ENCODE assay signal across 1 cellular context in the genomic region with DNA sequence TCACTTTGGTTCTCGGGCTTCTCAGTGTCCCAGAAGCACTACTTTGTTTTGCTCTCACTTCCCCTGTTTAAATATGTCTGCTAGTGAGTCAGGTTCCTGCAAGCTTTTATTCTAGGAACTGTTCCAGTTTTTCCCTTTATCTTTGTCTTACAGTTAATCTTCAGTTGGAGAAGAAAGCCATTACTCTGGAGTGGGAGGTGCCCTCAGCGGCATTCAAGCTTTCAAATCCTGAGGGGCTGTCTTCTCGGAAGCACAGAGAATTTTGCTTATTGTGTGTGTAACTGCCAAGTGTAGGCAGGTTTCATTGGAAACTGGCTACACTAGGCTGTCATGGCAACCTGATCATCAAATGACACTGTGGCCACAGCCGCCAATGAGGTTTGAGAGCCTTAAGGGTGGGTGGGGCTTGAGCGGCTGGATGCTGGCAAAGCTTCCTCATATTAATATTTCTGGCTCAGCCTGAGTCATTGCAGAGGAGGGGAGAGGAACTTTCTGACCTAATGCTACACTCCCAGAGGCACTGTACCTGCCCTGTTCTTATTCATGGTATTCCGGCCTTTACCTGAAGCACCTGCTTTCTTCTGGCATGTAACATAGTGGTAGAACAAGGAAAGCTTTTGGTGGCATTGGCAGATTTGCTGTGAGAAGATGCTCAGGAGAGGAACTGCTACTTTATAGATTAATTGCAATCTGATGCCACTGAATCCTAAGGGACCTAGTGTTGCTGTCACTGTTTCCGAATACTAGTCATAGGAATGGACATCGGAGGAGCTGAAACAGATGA.
TF ChIP-seq lines count a peak whose summit lies in the region.

No MANE protein-coding gene starts in this region.

TF ChIP-seq in K562, 482 proteins besides CTCF, POLR2A, EP300 and RAD21 (continued from another document and continues in another):
- peak; percentile 90 for TF ChIP-seq DPF2 (IDR thresholded peaks at IDR 0.05)
- peak; percentile 91 for TF ChIP-seq ARID1B (IDR thresholded peaks at IDR 0.05)
- TF ChIP-seq ZNF551 (CRISPR knock-in tag; IDR thresholded peaks at IDR 0.05), result no peak
- peak in 1 of 2 experiments; percentile 38; a peak in 3 of 4 replicates for TF ChIP-seq RCOR1 (IDR thresholded peaks at IDR 0.05; ENCODE audit: borderline replicate concordance in 1 of 2, low read depth in 2 of 2, low read length in 2 of 2)
- TF ChIP-seq ZNF316 (IDR thresholded peaks at IDR 0.05), result 0 out of 2 replicates have a peak, but pooled peaks have one; percentile 1
- TF ChIP-seq, protein P1, sequence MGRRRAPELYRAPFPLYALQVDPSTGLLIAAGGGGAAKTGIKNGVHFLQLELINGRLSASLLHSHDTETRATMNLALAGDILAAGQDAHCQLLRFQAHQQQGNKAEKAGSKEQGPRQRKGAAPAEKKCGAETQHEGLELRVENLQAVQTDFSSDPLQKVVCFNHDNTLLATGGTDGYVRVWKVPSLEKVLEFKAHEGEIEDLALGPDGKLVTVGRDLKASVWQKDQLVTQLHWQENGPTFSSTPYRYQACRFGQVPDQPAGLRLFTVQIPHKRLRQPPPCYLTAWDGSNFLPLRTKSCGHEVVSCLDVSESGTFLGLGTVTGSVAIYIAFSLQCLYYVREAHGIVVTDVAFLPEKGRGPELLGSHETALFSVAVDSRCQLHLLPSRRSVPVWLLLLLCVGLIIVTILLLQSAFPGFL (CRISPR knock-in tag; IDR thresholded peaks at IDR 0.05), result no peak
- TF ChIP-seq ATF1 (CRISPR knock-in tag; IDR thresholded peaks at IDR 0.05), result no peak
- TF ChIP-seq ATF1 (tag; IDR thresholded peaks at IDR 0.05), result peak; percentile 93
- TF ChIP-seq, protein P2, sequence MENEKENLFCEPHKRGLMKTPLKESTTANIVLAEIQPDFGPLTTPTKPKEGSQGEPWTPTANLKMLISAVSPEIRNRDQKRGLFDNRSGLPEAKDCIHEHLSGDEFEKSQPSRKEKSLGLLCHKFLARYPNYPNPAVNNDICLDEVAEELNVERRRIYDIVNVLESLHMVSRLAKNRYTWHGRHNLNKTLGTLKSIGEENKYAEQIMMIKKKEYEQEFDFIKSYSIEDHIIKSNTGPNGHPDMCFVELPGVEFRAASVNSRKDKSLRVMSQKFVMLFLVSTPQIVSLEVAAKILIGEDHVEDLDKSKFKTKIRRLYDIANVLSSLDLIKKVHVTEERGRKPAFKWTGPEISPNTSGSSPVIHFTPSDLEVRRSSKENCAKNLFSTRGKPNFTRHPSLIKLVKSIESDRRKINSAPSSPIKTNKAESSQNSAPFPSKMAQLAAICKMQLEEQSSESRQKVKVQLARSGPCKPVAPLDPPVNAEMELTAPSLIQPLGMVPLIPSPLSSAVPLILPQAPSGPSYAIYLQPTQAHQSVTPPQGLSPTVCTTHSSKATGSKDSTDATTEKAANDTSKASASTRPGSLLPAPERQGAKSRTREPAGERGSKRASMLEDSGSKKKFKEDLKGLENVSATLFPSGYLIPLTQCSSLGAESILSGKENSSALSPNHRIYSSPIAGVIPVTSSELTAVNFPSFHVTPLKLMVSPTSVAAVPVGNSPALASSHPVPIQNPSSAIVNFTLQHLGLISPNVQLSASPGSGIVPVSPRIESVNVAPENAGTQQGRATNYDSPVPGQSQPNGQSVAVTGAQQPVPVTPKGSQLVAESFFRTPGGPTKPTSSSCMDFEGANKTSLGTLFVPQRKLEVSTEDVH (IDR thresholded peaks at IDR 0.05; ENCODE audit: low read depth, partially characterized antibody), result no peak
- TF ChIP-seq KDM4B (IDR thresholded peaks at IDR 0.05; ENCODE audit: borderline replicate concordance in 2 of 2, low read depth in 1 of 2), result no peak
- TF ChIP-seq FOXJ3 (CRISPR knock-in tag; IDR thresholded peaks at IDR 0.05), result no peak
- no peak for TF ChIP-seq SMARCB1 (IDR thresholded peaks at IDR 0.05; ENCODE audit: insufficient read length, low read depth)
- peak; percentile 70 to 76 for TF ChIP-seq NRF1 (conservative IDR thresholded peaks at IDR 0.05 in 1 of 2, IDR thresholded peaks at IDR 0.05 in 1 of 2)
- TF ChIP-seq, protein P3, sequence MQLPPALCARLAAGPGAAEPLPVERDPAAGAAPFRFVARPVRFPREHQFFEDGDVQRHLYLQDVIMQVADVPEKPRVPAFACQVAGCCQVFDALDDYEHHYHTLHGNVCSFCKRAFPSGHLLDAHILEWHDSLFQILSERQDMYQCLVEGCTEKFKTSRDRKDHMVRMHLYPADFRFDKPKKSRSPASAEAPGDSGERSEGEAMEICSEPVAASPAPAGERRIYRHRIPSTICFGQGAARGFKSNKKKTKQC (CRISPR knock-in tag; IDR thresholded peaks at IDR 0.05), result no peak
- TF ChIP-seq YY1 (IDR thresholded peaks at IDR 0.05; ENCODE audit: borderline replicate concordance in 1 of 3, control insufficient read depth in 1 of 3, extremely low read depth in 1 of 3, insufficient read depth in 3 of 3, insufficient read length in 1 of 3, insufficient replicate concordance in 2 of 3, low read depth in 1 of 3, low read length in 2 of 3), result peak in 1 of 3 experiments; percentile 63
- TF ChIP-seq L3MBTL2 (IDR thresholded peaks at IDR 0.05), result 0 out of 2 replicates have a peak, but pooled peaks have one; percentile 22
- TF ChIP-seq MEIS2 (IDR thresholded peaks at IDR 0.05; ENCODE audit: partially characterized antibody), result peak; percentile 80
- no peak for TF ChIP-seq CREBBP (IDR thresholded peaks at IDR 0.05; ENCODE audit: low read depth, low read length)
- TF ChIP-seq PML (IDR thresholded peaks at IDR 0.05; ENCODE audit: low read length), result peak; percentile 42; the same call in 1 of the 2 replicates
- TF ChIP-seq ZNF134 (CRISPR knock-in tag; conservative IDR thresholded peaks at IDR 0.05), result no peak
- TF ChIP-seq ZNF444 (CRISPR knock-in tag; IDR thresholded peaks at IDR 0.05), result no peak
- no peak for TF ChIP-seq FOXA3 (CRISPR knock-in tag; conservative IDR thresholded peaks at IDR 0.05 in 1 of 2, IDR thresholded peaks at IDR 0.05 in 1 of 2)
- peak; percentile 94 for TF ChIP-seq BMI1 (IDR thresholded peaks at IDR 0.05; ENCODE audit: low read length)
- TF ChIP-seq HNRNPK (IDR thresholded peaks at IDR 0.05; ENCODE audit: low read depth, low read length, poor library complexity, severe bottlenecking), result no peak
- peak; percentile 62 for TF ChIP-seq FOS (IDR thresholded peaks at IDR 0.05; ENCODE audit: extremely low read depth, insufficient read length)
- no peak for TF ChIP-seq ZNF324 (CRISPR knock-in tag; IDR thresholded peaks at IDR 0.05)
- peak; percentile 84 for TF ChIP-seq CTBP1 (IDR thresholded peaks at IDR 0.05; ENCODE audit: borderline replicate concordance)
- TF ChIP-seq SMARCA4 (IDR thresholded peaks at IDR 0.05), result peak; percentile 82
- TF ChIP-seq ZBTB17 (CRISPR knock-in tag; IDR thresholded peaks at IDR 0.05), result no peak
- TF ChIP-seq HCFC1 (IDR thresholded peaks at IDR 0.05; ENCODE audit: low read depth, low read length), result 0 out of 2 replicates have a peak, but pooled peaks have one; percentile 9
- TF ChIP-seq EP400 (IDR thresholded peaks at IDR 0.05), result no peak
- TF ChIP-seq CBX3 (IDR thresholded peaks at IDR 0.05; ENCODE audit: borderline replicate concordance in 1 of 2, low read length in 2 of 2), result no peak
- no peak for TF ChIP-seq ZNF445 (CRISPR knock-in tag; IDR thresholded peaks at IDR 0.05; ENCODE audit: low read depth)
- TF ChIP-seq, protein P4, sequence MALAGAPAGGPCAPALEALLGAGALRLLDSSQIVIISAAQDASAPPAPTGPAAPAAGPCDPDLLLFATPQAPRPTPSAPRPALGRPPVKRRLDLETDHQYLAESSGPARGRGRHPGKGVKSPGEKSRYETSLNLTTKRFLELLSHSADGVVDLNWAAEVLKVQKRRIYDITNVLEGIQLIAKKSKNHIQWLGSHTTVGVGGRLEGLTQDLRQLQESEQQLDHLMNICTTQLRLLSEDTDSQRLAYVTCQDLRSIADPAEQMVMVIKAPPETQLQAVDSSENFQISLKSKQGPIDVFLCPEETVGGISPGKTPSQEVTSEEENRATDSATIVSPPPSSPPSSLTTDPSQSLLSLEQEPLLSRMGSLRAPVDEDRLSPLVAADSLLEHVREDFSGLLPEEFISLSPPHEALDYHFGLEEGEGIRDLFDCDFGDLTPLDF (CRISPR knock-in tag; IDR thresholded peaks at IDR 0.05), result no peak
- TF ChIP-seq CBFA2T2 (conservative IDR thresholded peaks at IDR 0.05), result peak; percentile 49
- TF ChIP-seq, protein P5, sequence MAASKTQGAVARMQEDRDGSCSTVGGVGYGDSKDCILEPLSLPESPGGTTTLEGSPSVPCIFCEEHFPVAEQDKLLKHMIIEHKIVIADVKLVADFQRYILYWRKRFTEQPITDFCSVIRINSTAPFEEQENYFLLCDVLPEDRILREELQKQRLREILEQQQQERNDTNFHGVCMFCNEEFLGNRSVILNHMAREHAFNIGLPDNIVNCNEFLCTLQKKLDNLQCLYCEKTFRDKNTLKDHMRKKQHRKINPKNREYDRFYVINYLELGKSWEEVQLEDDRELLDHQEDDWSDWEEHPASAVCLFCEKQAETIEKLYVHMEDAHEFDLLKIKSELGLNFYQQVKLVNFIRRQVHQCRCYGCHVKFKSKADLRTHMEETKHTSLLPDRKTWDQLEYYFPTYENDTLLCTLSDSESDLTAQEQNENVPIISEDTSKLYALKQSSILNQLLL (CRISPR knock-in tag; IDR thresholded peaks at IDR 0.05; ENCODE audit: borderline replicate concordance), result no peak
- TF ChIP-seq THRAP3 (IDR thresholded peaks at IDR 0.05; ENCODE audit: borderline replicate concordance), result no peak
- no peak for TF ChIP-seq ARID2 (IDR thresholded peaks at IDR 0.05)
- no peak for TF ChIP-seq ZSCAN32 (CRISPR knock-in tag; IDR thresholded peaks at IDR 0.05)
- TF ChIP-seq ZC3H11A (IDR thresholded peaks at IDR 0.05; ENCODE audit: low read depth, low read length), result 0 out of 2 replicates have a peak, but pooled peaks have one; percentile 34
- no peak for TF ChIP-seq TCF7L2 (IDR thresholded peaks at IDR 0.05; ENCODE audit: low read depth, low read length)
- TF ChIP-seq EGR1 (conservative IDR thresholded peaks at IDR 0.05), result 0 out of 2 replicates have a peak, but pooled peaks have one; percentile 18
- no peak for TF ChIP-seq CHCHD3 (CRISPR knock-in tag; IDR thresholded peaks at IDR 0.05)
- TF ChIP-seq SMARCE1 (IDR thresholded peaks at IDR 0.05), result peak; percentile 86
- peak; percentile 60; the same call in 1 of the 2 replicates for TF ChIP-seq RNF2 (IDR thresholded peaks at IDR 0.05)
- TF ChIP-seq, protein P6, sequence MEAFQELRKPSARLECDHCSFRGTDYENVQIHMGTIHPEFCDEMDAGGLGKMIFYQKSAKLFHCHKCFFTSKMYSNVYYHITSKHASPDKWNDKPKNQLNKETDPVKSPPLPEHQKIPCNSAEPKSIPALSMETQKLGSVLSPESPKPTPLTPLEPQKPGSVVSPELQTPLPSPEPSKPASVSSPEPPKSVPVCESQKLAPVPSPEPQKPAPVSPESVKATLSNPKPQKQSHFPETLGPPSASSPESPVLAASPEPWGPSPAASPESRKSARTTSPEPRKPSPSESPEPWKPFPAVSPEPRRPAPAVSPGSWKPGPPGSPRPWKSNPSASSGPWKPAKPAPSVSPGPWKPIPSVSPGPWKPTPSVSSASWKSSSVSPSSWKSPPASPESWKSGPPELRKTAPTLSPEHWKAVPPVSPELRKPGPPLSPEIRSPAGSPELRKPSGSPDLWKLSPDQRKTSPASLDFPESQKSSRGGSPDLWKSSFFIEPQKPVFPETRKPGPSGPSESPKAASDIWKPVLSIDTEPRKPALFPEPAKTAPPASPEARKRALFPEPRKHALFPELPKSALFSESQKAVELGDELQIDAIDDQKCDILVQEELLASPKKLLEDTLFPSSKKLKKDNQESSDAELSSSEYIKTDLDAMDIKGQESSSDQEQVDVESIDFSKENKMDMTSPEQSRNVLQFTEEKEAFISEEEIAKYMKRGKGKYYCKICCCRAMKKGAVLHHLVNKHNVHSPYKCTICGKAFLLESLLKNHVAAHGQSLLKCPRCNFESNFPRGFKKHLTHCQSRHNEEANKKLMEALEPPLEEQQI (IDR thresholded peaks at IDR 0.05), result no peak
- TF ChIP-seq, protein P7, sequence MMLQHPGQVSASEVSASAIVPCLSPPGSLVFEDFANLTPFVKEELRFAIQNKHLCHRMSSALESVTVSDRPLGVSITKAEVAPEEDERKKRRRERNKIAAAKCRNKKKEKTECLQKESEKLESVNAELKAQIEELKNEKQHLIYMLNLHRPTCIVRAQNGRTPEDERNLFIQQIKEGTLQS (IDR thresholded peaks at IDR 0.05), result peak; percentile 55; the same call in 1 of the 2 replicates
- TF ChIP-seq, protein P7 (CRISPR knock-in tag; conservative IDR thresholded peaks at IDR 0.05), result no peak
- peak; percentile 85 for TF ChIP-seq CREM (IDR thresholded peaks at IDR 0.05; ENCODE audit: low read depth)
- TF ChIP-seq, protein P8, sequence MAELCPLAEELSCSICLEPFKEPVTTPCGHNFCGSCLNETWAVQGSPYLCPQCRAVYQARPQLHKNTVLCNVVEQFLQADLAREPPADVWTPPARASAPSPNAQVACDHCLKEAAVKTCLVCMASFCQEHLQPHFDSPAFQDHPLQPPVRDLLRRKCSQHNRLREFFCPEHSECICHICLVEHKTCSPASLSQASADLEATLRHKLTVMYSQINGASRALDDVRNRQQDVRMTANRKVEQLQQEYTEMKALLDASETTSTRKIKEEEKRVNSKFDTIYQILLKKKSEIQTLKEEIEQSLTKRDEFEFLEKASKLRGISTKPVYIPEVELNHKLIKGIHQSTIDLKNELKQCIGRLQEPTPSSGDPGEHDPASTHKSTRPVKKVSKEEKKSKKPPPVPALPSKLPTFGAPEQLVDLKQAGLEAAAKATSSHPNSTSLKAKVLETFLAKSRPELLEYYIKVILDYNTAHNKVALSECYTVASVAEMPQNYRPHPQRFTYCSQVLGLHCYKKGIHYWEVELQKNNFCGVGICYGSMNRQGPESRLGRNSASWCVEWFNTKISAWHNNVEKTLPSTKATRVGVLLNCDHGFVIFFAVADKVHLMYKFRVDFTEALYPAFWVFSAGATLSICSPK (IDR thresholded peaks at IDR 0.05; ENCODE audit: borderline replicate concordance), result no peak
- TF ChIP-seq SP2 (IDR thresholded peaks at IDR 0.05; ENCODE audit: extremely low read depth, low read depth, low read length, poor library complexity, severe bottlenecking), result no peak
- no peak for TF ChIP-seq MCM2 (IDR thresholded peaks at IDR 0.05; ENCODE audit: low read depth)
- TF ChIP-seq, protein P9, sequence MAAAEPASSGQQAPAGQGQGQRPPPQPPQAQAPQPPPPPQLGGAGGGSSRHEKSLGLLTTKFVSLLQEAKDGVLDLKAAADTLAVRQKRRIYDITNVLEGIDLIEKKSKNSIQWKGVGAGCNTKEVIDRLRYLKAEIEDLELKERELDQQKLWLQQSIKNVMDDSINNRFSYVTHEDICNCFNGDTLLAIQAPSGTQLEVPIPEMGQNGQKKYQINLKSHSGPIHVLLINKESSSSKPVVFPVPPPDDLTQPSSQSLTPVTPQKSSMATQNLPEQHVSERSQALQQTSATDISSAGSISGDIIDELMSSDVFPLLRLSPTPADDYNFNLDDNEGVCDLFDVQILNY (CRISPR knock-in tag; IDR thresholded peaks at IDR 0.05), result peak; percentile 74; the same call in 1 of the 2 replicates
- TF ChIP-seq STAG1 (CRISPR knock-in tag; IDR thresholded peaks at IDR 0.05; ENCODE audit: borderline replicate concordance), result no peak
- TF ChIP-seq, protein P10, sequence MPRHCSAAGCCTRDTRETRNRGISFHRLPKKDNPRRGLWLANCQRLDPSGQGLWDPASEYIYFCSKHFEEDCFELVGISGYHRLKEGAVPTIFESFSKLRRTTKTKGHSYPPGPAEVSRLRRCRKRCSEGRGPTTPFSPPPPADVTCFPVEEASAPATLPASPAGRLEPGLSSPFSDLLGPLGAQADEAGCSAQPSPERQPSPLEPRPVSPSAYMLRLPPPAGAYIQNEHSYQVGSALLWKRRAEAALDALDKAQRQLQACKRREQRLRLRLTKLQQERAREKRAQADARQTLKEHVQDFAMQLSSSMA (CRISPR knock-in tag; IDR thresholded peaks at IDR 0.05), result no peak
- peak; percentile 42; the same call in 1 of the 2 replicates for TF ChIP-seq MTA3 (IDR thresholded peaks at IDR 0.05; ENCODE audit: borderline replicate concordance)
